8 cellular contexts compared by ENCODE assay signal in genomic region chr6:27830212-27830664, GRCh38.
DNase-seq lines count a peak whose midpoint lies in the region; ATAC-seq, FAIRE-seq and TF ChIP-seq lines count a peak whose summit lies in the region.

No MANE protein-coding gene starts in this region.

- TF ChIP-seq POLR2A in A549 (IDR thresholded peaks at IDR 0.05; ENCODE audit: low read length) (no peak), GM12878 (IDR thresholded peaks at IDR 0.05; ENCODE audit: low read depth, low read length) (no peak)

- in situ Hi-C loops in GM12878 (cut with MboI): loop anchor here (10.0 kb wide), 2 partner anchors 1635 to 1705 kb away; a partner anchor contains a TSS

- no peak for TF ChIP-seq EP300 in A549 (IDR thresholded peaks at IDR 0.05)
- no peak for TF ChIP-seq EP300 in GM12878 (IDR thresholded peaks at IDR 0.05; ENCODE audit: borderline replicate concordance in 1 of 2, control insufficient read depth in 1 of 2, low read depth in 2 of 2, low read length in 2 of 2)

- H3K27me3 ChIP-seq in HUES6 (ENCODE audit: control insufficient read depth, insufficient read depth, low read length) (no peaks in the 10 kb centered on the region), GM12878 (replicated peaks in 1 of 2; ENCODE audit: control insufficient read depth in 2 of 2, insufficient read depth in 2 of 2, low read length in 1 of 2) (no peaks in the 10 kb centered on the region)

- WGBS in A549 (ENCODE audit: missing lambda C conversion rate): 48% methylated on average over 6 of the region's 6 CpGs
- 0% methylated on average over 6 of the region's 6 CpGs for WGBS in GM12878 (ENCODE audit: insufficient coverage, insufficient replicate concordance, low lambda C conversion rate, missing lambda C conversion rate)

- H3K9ac ChIP-seq in HUES6 (ENCODE audit: low read length) (peak overlapping the region; percentile 93), GM12878 (ENCODE audit: control insufficient read depth, insufficient read depth, low read length) (peak overlapping the region; percentile 79)

- H4K20me1 ChIP-seq in GM12878 (ENCODE audit: control insufficient read depth, insufficient read depth): no peaks in the 10 kb centered on the region

- peaks cover 11% of the 10 kb centered on the region for H3K79me2 ChIP-seq in GM12878 (ENCODE audit: control insufficient read depth, insufficient read depth, low read length)

- peak overlapping the region; percentile 86 for H3K4me3 Mint-ChIP-seq in mesothelial cell of epicardium

- no TSS peak for BruUV-seq in GM12878 (replicated peaks; lab: Mats Ljungman, UMichigan)

- H3K36me3 Mint-ChIP-seq in mesothelial cell of epicardium: peaks cover 6% of the 10 kb centered on the region

- TF ChIP-seq RAD21 in A549 (conservative IDR thresholded peaks at IDR 0.05 in 1 of 2, IDR thresholded peaks at IDR 0.05 in 1 of 2) (no peak), GM12878 (IDR thresholded peaks at IDR 0.05; ENCODE audit: insufficient read depth, low read depth, low read length) (no peak)

- FAIRE-seq in A549 (lab: Jason Lieb, UNC) (no peak), GM12878 (lab: Jason Lieb, UNC) (no peak)

- SMC1A ChIA-PET in GM12878 (lab: Charles Lee; ENCODE audit: uncharacterized antibody, unreplicated experiment): interaction anchor here (1.4 to 1.5 kb wide), 2 partner anchors 35 to 63 kb away, joined by 4 to 10 read pairs; a partner anchor contains a TSS

- peaks cover 6% of the 10 kb centered on the region; the same call in 1 of the 2 replicates for H3K36me3 ChIP-seq in HUES6 (ENCODE audit: control insufficient read depth, insufficient read depth, low read length)
- no peaks in the 10 kb centered on the region for H3K36me3 ChIP-seq in GM12878 (ENCODE audit: control insufficient read depth in 2 of 2, insufficient read depth in 2 of 2, low read length in 1 of 2)

- TF ChIP-seq CTCF in A549 (IDR thresholded peaks at IDR 0.05) (no peak), GM12878 (IDR thresholded peaks at IDR 0.05 in 2 of 3, conservative IDR thresholded peaks at IDR 0.05 in 1 of 3; ENCODE audit: control insufficient read depth in 2 of 3, extremely low read depth in 1 of 3, insufficient read depth in 1 of 3, low read depth in 3 of 3, low read length in 3 of 3) (no peak), mesothelial cell of epicardium (IDR thresholded peaks at IDR 0.05; ENCODE audit: unreplicated experiment) (no peak)

- H2AFZ ChIP-seq in GM12878 (ENCODE audit: control insufficient read depth, low read depth, low read length): no peak overlapping the region

- intact Hi-C loops in GM12878 (cut with micrococcal nuclease; ENCODE audit: unreplicated experiment): loop anchor here (10.0 kb wide), 1 partner anchor 305 kb away; no protein-coding TSS in a partner anchor

- peak in 1 of 2 experiments; percentile 6; a peak in 2 of 6 replicates for ATAC-seq in A549
- peak; percentile 1; the same call in 2 of the 3 replicates for ATAC-seq in GM12878
- ATAC-seq in GM19395 (IDR thresholded peaks at IDR 0.05; ENCODE audit: unreplicated experiment): no peak
- no peak for ATAC-seq in HG03196 (IDR thresholded peaks at IDR 0.05; ENCODE audit: unreplicated experiment)

- DNase-seq in A549 (ENCODE audit: low read depth in 1 of 2, low spot score in 1 of 2): no peak
- DNase-seq in GM12878 (ENCODE audit: low read depth, low spot score): no peak
- DNase-seq in mesothelial cell of epicardium (ENCODE audit: low spot score in 2 of 2, unreplicated experiment in 2 of 2): no peak
- no peak for DNase-seq in NCI-H2029 treated with DMSO at 0.1 percent for 48 hours (lab: John Stamatoyannopoulos, UW)
- DNase-seq in RPMI8226: no peak

- POLR2A ChIA-PET in A549 (lab: Yijun Ruan, JAX): interaction anchor here (1.0 to 1.8 kb wide), 4 partner anchors 20 to 65 kb away, joined by 3 to 7 read pairs (median 5); a partner anchor contains a TSS
- POLR2A ChIA-PET in GM12878 (lab: Charles Lee): interaction anchor here (1.2 to 1.9 kb wide), 4 partner anchors 15 to 696 kb away, joined by 3 to 5 read pairs (median 4); a partner anchor contains a TSS

- H3K9me3 Mint-ChIP-seq in mesothelial cell of epicardium: no peaks in the 10 kb centered on the region

- H3K27me3 Mint-ChIP-seq in mesothelial cell of epicardium (ENCODE audit: low read depth): no peaks in the 10 kb centered on the region

- peaks cover 6% of the 10 kb centered on the region; the same call in 1 of the 3 replicates for H3K4me1 ChIP-seq in A549
- peaks cover 10% of the 10 kb centered on the region for H3K4me1 ChIP-seq in HUES6 (ENCODE audit: control insufficient read depth, insufficient read depth, low read length)
- H3K4me1 ChIP-seq in GM12878 (ENCODE audit: control insufficient read depth, insufficient read depth, low read length): no peaks in the 10 kb centered on the region; the same call in 1 of the 2 replicates

- H3K4me2 ChIP-seq in A549 (peak overlapping the region; percentile 71), GM12878 (ENCODE audit: control insufficient read depth, insufficient read depth) (peak overlapping the region; percentile 86)

- no peaks in the 10 kb centered on the region for H3K9me3 ChIP-seq in A549
- H3K9me3 ChIP-seq in HUES6 (ENCODE audit: control insufficient read depth, insufficient read depth, low read depth, low read length): peaks cover 10% of the 10 kb centered on the region
- H3K9me3 ChIP-seq in GM12878 (replicated peaks; ENCODE audit: control insufficient read depth, insufficient read depth, low read length): no peaks in the 10 kb centered on the region

- RAD21 ChIA-PET in GM12878 (lab: Charles Lee; ENCODE audit: unreplicated experiment): interaction anchor here (1.0 to 1.5 kb wide), 3 partner anchors 40 to 63 kb away, joined by 3 to 6 read pairs (median 4); a partner anchor contains a TSS

- H3K27ac ChIP-seq in A549: peak overlapping the region; percentile 71 to 88
- H3K27ac ChIP-seq in HUES6 (ENCODE audit: low read depth, low read length): peak overlapping the region; percentile 78
- peak overlapping the region; percentile 89 for H3K27ac ChIP-seq in GM12878 (ENCODE audit: control insufficient read depth, insufficient read depth)

- H3K4me3 ChIP-seq in A549: peak overlapping the region; percentile 41
- H3K4me3 ChIP-seq in HUES6 (ENCODE audit: low read depth, low read length): peak overlapping the region; percentile 73
- peak overlapping the region; percentile 74 for H3K4me3 ChIP-seq in GM12878

- peaks cover 33% of the 10 kb centered on the region for H3K4me1 Mint-ChIP-seq in mesothelial cell of epicardium

- H3K27ac Mint-ChIP-seq in mesothelial cell of epicardium: peak overlapping the region; percentile 98

- CTCF ChIA-PET in A549 (lab: Yijun Ruan, JAX) (interaction anchor here (1.0 kb wide), 1 partner anchor 65 kb away, joined by 3 read pairs; no protein-coding TSS in a partner anchor), GM12878 (lab: Yijun Ruan, JAX) (no interaction called here)

TF ChIP-seq in A549, 52 proteins besides CTCF, POLR2A, EP300 and RAD21 (continues in another document):
- TF ChIP-seq HEYL (CRISPR knock-in tag; IDR thresholded peaks at IDR 0.05): no peak
- TF ChIP-seq KDM1A (IDR thresholded peaks at IDR 0.05; ENCODE audit: low read depth): no peak
- TF ChIP-seq ELK1 (IDR thresholded peaks at IDR 0.05; ENCODE audit: low read depth, low read length): no peak
- no peak for TF ChIP-seq FOSB (CRISPR knock-in tag; IDR thresholded peaks at IDR 0.05)
- TF ChIP-seq ZSCAN20 (CRISPR knock-in tag; IDR thresholded peaks at IDR 0.05): no peak
- no peak for TF ChIP-seq GATA3 (IDR thresholded peaks at IDR 0.05; ENCODE audit: borderline replicate concordance)
- no peak for TF ChIP-seq MYC (IDR thresholded peaks at IDR 0.05; ENCODE audit: borderline replicate concordance, low read length)
- no peak for TF ChIP-seq NR3C1 (IDR thresholded peaks at IDR 0.05)
- no peak for TF ChIP-seq CBX2 (IDR thresholded peaks at IDR 0.05; ENCODE audit: borderline replicate concordance, low read depth)
- no peak for TF ChIP-seq HOXA7 (CRISPR knock-in tag; IDR thresholded peaks at IDR 0.05)
- TF ChIP-seq KDM5A (IDR thresholded peaks at IDR 0.05): no peak
- TF ChIP-seq PHF8 (IDR thresholded peaks at IDR 0.05; ENCODE audit: borderline replicate concordance, low read depth): no peak
- no peak for TF ChIP-seq CHD4 (IDR thresholded peaks at IDR 0.05; ENCODE audit: borderline replicate concordance)

TF ChIP-seq in GM12878, 131 proteins besides CTCF, POLR2A, EP300 and RAD21:
- TF ChIP-seq NR2F1 (conservative IDR thresholded peaks at IDR 0.05) (no peak), TCF7 (IDR thresholded peaks at IDR 0.05; ENCODE audit: borderline replicate concordance) (no peak), CEBPB (IDR thresholded peaks at IDR 0.05; ENCODE audit: borderline replicate concordance in 1 of 2, low read depth in 2 of 2, low read length in 2 of 2) (peak in 1 of 2 experiments; percentile 23; a peak in 1 of 4 replicates)
